ENCODE assay signal across 9 cellular contexts in the genomic region with DNA sequence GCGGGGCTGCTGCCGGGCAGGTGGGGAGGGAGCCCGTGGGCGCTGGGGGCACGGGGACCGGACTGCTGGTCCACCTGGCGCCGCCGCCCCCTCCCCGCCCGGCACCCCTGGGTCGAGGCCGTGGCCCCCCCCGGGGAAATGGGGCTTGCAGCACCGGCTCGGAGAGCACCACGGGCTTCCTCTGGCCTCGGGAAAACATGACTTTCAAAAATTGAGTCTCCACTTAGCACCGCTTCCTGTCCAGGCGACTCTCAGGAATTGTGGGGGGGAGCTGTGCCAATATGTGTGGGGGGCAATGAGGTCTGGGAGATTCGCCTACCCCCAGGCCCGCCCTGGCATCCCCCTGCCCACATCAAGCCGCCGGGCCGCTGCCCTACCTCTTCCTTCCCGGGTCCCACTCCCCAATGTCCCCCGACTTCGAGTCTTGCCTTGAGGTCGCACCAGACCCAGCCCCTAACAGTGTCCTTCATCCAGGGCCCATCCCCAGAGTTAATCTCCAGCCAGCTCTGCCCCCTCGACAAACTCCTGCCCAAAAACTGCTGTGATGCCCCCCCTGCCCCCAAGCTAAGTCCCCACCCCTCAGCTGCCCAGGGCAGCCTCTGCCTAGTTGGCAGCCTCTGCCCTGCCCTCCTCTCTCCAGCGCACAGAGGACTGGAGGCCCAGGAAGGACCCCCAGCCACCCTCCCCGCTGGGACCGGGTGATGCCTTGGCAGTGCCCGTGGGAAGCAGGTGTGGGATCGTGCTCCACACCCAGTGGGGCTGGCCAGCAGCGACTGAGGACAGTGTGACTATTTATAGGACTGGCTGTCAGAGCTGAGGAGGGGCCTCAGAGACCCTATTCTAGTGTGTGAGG. TPM values are rescaled to one million over a fixed set of nuclear protein-coding genes. Genes with fewer than 3 reads are reported as not detected.
A peak's percentile ranks its signal among the peaks of the same experiment; 100 is the strongest.
DNase-seq lines count a peak whose midpoint lies in the region; ATAC-seq and TF ChIP-seq lines count a peak whose summit lies in the region.
"Had no signal": no experiment of that assay in that cellular context is flagged by ENCODE, and none has a peak within 500 bp of the region (broad histone marks: within the 10 kb centered on the region; RNA-seq: fewer than 3 reads in every experiment).

No MANE protein-coding gene starts in this region.

- no peak for ATAC-seq in activated T-cell treated with anti-CD3 and anti-CD28 coated beads, Interleukin-2, amount 50 U/mL, for 72 hours (replicated peaks in 1 of 2)
- no peak for ATAC-seq in GM18498 (IDR thresholded peaks at IDR 0.05; ENCODE audit: unreplicated experiment)

- TF ChIP-seq RAD21 in liver (IDR thresholded peaks at IDR 0.05) = no peak

- H3K27me3 ChIP-seq in liver (ENCODE audit: control insufficient read depth in 4 of 4, insufficient read depth in 4 of 4, low read length in 3 of 4) = no peaks in the 10 kb centered on the region
- H3K27me3 ChIP-seq in tibial nerve = peaks cover 0 to 69% of the 10 kb centered on the region in 2 donors

- H3K4me3 Mint-ChIP-seq in activated T-cell treated with anti-CD3 and anti-CD28 coated beads, Interleukin-2, amount 50 U/mL, for 72 hours = peak overlapping the region; percentile 50 to 69

- no peaks in the 10 kb centered on the region for H3K36me3 Mint-ChIP-seq in activated T-cell treated with anti-CD3 and anti-CD28 coated beads, Interleukin-2, amount 50 U/mL, for 72 hours (ENCODE audit: insufficient read depth in 2 of 2)

- no peaks in the 10 kb centered on the region for H3K36me3 ChIP-seq in liver (ENCODE audit: control insufficient read depth in 4 of 4, insufficient read depth in 3 of 4, low read depth in 1 of 4, low read length in 3 of 4)
- no peaks in the 10 kb centered on the region for H3K36me3 ChIP-seq in tibial nerve

- peaks cover 6 to 17% (median 11%) of the 10 kb centered on the region in 4 donors for H3K4me1 ChIP-seq in liver (ENCODE audit: control insufficient read depth in 4 of 4, insufficient read depth in 4 of 4, low read length in 3 of 4)
- peaks cover 0 to 25% (median 6%) of the 10 kb centered on the region in 4 donors for H3K4me1 ChIP-seq in tibial nerve

- peaks cover 7% of the 10 kb centered on the region for H3K27me3 Mint-ChIP-seq in activated T-cell treated with anti-CD3 and anti-CD28 coated beads, Interleukin-2, amount 50 U/mL, for 72 hours (ENCODE audit: low read depth)

- H3K4me1 Mint-ChIP-seq in activated T-cell treated with anti-CD3 and anti-CD28 coated beads, Interleukin-2, amount 50 U/mL, for 72 hours (ENCODE audit: low read depth) = peaks cover 4% of the 10 kb centered on the region

- H3K9me3 Mint-ChIP-seq in activated T-cell treated with anti-CD3 and anti-CD28 coated beads, Interleukin-2, amount 50 U/mL, for 72 hours = no peaks in the 10 kb centered on the region

- H3K27ac Mint-ChIP-seq in activated T-cell treated with anti-CD3 and anti-CD28 coated beads, Interleukin-2, amount 50 U/mL, for 72 hours = no peak overlapping the region

- no peak for TF ChIP-seq EP300 in tibial nerve (IDR thresholded peaks at IDR 0.05)

- TF ChIP-seq CTCF in liver (IDR thresholded peaks at IDR 0.05; ENCODE audit: low read depth, low read length, missing input control) = no peak
- no peak for TF ChIP-seq CTCF in tibial nerve (IDR thresholded peaks at IDR 0.05)

- H3K9me3 ChIP-seq in liver (ENCODE audit: control insufficient read depth in 4 of 4, low read length in 3 of 4) = no peaks in the 10 kb centered on the region
- no peaks in the 10 kb centered on the region for H3K9me3 ChIP-seq in tibial nerve

- TF ChIP-seq POLR2A in tibial nerve (IDR thresholded peaks at IDR 0.05) = no peak

- no peak for DNase-seq in activated T-cell treated with anti-CD3 and anti-CD28 coated beads, Interleukin-2, amount 50 U/mL, for 72 hours
- no peak for DNase-seq in activated T-cell treated with anti-CD3 and anti-CD28 coated beads, Interleukin-2, amount 50 U/mL, for 1 hour
- DNase-seq in tibial nerve (ENCODE audit: low spot score in 2 of 2) (no peak), mucosa of gallbladder (ENCODE audit: low spot score) (no peak), COLO829 (ENCODE audit: low spot score) (no peak)
- DNase-seq: DND-41 had no signal

- H3K27ac ChIP-seq in angular gyrus (ENCODE audit: low read depth, low read length) (peak overlapping the region; percentile 45), liver (ENCODE audit: low read depth in 1 of 2, low read length in 2 of 2) (peak overlapping the region; percentile 25 to 41), tibial nerve (peak overlapping the region in 1 of 4 donors; percentile 44)

- 29% methylated on average over 36 of the region's 36 CpGs for WGBS in liver
- 38 to 41% methylated on average over 15 of the region's 36 CpGs for whole genome bisulfite sequencing in tibial nerve, 2 donors

- H3K9ac ChIP-seq in liver (ENCODE audit: low read depth in 1 of 2, low read length in 2 of 2) = no peak overlapping the region

- peak overlapping the region in 2 of 3 donors; percentile 27 to 66 for H3K4me3 ChIP-seq in liver (ENCODE audit: low read depth in 1 of 3, low read length in 3 of 3)
- peak overlapping the region in 3 of 4 donors; percentile 15 to 56 (median 19) for H3K4me3 ChIP-seq in tibial nerve

TF ChIP-seq in liver, 16 proteins besides CTCF, POLR2A, EP300 and RAD21 (continues in another document):
- TF ChIP-seq, protein P1, sequence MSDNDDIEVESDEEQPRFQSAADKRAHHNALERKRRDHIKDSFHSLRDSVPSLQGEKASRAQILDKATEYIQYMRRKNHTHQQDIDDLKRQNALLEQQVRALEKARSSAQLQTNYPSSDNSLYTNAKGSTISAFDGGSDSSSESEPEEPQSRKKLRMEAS (IDR thresholded peaks at IDR 0.05) = no peak
- TF ChIP-seq, protein P2, sequence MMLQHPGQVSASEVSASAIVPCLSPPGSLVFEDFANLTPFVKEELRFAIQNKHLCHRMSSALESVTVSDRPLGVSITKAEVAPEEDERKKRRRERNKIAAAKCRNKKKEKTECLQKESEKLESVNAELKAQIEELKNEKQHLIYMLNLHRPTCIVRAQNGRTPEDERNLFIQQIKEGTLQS (IDR thresholded peaks at IDR 0.05) = no peak
- no peak for TF ChIP-seq JUND (IDR thresholded peaks at IDR 0.05)
- TF ChIP-seq EGR1 (IDR thresholded peaks at IDR 0.05; ENCODE audit: low read depth in 2 of 2) = no peak
- TF ChIP-seq, protein P3, sequence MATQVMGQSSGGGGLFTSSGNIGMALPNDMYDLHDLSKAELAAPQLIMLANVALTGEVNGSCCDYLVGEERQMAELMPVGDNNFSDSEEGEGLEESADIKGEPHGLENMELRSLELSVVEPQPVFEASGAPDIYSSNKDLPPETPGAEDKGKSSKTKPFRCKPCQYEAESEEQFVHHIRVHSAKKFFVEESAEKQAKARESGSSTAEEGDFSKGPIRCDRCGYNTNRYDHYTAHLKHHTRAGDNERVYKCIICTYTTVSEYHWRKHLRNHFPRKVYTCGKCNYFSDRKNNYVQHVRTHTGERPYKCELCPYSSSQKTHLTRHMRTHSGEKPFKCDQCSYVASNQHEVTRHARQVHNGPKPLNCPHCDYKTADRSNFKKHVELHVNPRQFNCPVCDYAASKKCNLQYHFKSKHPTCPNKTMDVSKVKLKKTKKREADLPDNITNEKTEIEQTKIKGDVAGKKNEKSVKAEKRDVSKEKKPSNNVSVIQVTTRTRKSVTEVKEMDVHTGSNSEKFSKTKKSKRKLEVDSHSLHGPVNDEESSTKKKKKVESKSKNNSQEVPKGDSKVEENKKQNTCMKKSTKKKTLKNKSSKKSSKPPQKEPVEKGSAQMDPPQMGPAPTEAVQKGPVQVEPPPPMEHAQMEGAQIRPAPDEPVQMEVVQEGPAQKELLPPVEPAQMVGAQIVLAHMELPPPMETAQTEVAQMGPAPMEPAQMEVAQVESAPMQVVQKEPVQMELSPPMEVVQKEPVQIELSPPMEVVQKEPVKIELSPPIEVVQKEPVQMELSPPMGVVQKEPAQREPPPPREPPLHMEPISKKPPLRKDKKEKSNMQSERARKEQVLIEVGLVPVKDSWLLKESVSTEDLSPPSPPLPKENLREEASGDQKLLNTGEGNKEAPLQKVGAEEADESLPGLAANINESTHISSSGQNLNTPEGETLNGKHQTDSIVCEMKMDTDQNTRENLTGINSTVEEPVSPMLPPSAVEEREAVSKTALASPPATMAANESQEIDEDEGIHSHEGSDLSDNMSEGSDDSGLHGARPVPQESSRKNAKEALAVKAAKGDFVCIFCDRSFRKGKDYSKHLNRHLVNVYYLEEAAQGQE (IDR thresholded peaks at IDR 0.05) = no peak
- TF ChIP-seq GABPA (IDR thresholded peaks at IDR 0.05 in 1 of 2, conservative IDR thresholded peaks at IDR 0.05 in 1 of 2) = no peak
- no peak for TF ChIP-seq HNF4A (conservative IDR thresholded peaks at IDR 0.05)
- TF ChIP-seq, protein P4, sequence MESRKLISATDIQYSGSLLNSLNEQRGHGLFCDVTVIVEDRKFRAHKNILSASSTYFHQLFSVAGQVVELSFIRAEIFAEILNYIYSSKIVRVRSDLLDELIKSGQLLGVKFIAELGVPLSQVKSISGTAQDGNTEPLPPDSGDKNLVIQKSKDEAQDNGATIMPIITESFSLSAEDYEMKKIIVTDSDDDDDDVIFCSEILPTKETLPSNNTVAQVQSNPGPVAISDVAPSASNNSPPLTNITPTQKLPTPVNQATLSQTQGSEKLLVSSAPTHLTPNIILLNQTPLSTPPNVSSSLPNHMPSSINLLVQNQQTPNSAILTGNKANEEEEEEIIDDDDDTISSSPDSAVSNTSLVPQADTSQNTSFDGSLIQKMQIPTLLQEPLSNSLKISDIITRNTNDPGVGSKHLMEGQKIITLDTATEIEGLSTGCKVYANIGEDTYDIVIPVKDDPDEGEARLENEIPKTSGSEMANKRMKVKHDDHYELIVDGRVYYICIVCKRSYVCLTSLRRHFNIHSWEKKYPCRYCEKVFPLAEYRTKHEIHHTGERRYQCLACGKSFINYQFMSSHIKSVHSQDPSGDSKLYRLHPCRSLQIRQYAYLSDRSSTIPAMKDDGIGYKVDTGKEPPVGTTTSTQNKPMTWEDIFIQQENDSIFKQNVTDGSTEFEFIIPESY (IDR thresholded peaks at IDR 0.05) = no peak
- no peak for TF ChIP-seq HNF4G (IDR thresholded peaks at IDR 0.05)
- TF ChIP-seq TAF1 (conservative IDR thresholded peaks at IDR 0.05) = no peak
- no peak for TF ChIP-seq FOXA1 (IDR thresholded peaks at IDR 0.05)

RNA-seq across cellular contexts. Expression of a gene that starts 3.9 kb away (rescaled TPM):
- total RNA-seq in activated T-cell treated with anti-CD3 and anti-CD28 coated beads, Interleukin-2, amount 50 U/mL, for 72 hours = 1 to 10 TPM in 1 of 2 donors, under 1 TPM in 1; 0.93 to 1.1 TPM
- total RNA-seq in liver = 10 to 100 TPM; 34.5 to 38.5 TPM
- 10 to 100 TPM; 32.1 to 39.7 TPM for polyA plus RNA-seq in liver
- 100 to 1,000 TPM in 3 of 4 donors, 10 to 100 TPM in 1; 95.2 to 229 (median 179) TPM for total RNA-seq in tibial nerve
- 62.2 TPM for total RNA-seq in mucosa of gallbladder

RNA-seq across cellular contexts. Expression of a gene that starts 20.7 kb away (rescaled TPM):
- 10 to 100 TPM; 18.3 to 19.2 TPM for total RNA-seq in activated T-cell treated with anti-CD3 and anti-CD28 coated beads, Interleukin-2, amount 50 U/mL, for 72 hours
- total RNA-seq in liver (100 to 1,000 TPM in 1 of 2 donors, 10 to 100 TPM in 1; 75.1 to 213 TPM), tibial nerve (100 to 1,000 TPM in 3 of 4 donors, 10 to 100 TPM in 1; 79.6 to 292 (median 151) TPM), mucosa of gallbladder (81.7 TPM)
- polyA plus RNA-seq in liver = 100 to 1,000 TPM; 211 to 222 TPM

RNA-seq across cellular contexts. Expression of a gene that starts 45.8 kb away (rescaled TPM):
- total RNA-seq in activated T-cell treated with anti-CD3 and anti-CD28 coated beads, Interleukin-2, amount 50 U/mL, for 72 hours = under 1 TPM; 0.67 to 0.72 TPM
- total RNA-seq in liver (10 to 100 TPM in 1 of 2 donors, 1 to 10 TPM in 1; 6.4 to 19.7 TPM), tibial nerve (10 to 100 TPM in 2 of 4 donors, 1 to 10 TPM in 2; 5.4 to 37.9 (median 15.8) TPM), mucosa of gallbladder (8.8 TPM)
- polyA plus RNA-seq in liver = 1 to 10 TPM; 2.3 to 4.1 TPM

Comparison
In these comparisons a context has a peak if more than half of its experiments do, and no peak if none do; other contexts are left out.
1. RNA of a gene that starts 3.9 kb away (total RNA-seq): 95.2 to 229 TPM in tibial nerve, 62.2 TPM in mucosa of gallbladder (single experiment) and 34.5 to 38.5 TPM in liver; 0.93 to 1.1 TPM in activated T-cell treated with anti-CD3 and anti-CD28 coated beads, Interleukin-2, amount 50 U/mL, for 72 hours; every median in the first group is over 10 times any median in the second.